ENCODE assay signal across 8 cellular contexts in the genomic region with DNA sequence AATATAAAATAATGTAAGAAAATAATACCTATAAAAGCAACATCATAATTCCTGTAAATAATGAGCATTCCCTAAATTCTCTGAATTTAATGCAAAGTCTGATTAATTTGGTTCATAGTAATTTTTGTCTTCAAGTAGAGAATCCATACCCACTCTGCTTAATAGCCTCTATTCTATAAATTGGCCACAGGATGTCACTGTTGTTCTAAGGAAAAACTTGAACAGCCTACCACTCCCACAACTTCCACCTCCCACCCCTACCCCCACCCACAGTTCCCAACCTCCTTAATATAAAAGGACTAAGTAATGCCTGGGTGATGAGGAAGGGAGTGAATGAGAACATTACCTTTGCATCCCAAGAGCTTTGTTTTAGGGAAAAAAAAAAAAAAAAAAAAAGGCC. TPM values are rescaled to one million over a fixed set of nuclear protein-coding genes. Genes with fewer than 3 reads are reported as not detected.
DNase-seq lines count a peak whose midpoint lies in the region; ATAC-seq and TF ChIP-seq lines count a peak whose summit lies in the region.

No MANE protein-coding gene starts in this region.

- DNase-seq in activated CD8-positive, alpha-beta T cell treated with anti-CD3 and anti-CD28 coated beads for 36 hours, result no peak
- no peak for DNase-seq in activated CD8-positive, alpha-beta T cell treated with anti-CD3 and anti-CD28 coated beads, Interleukin-2, amount 10 ng/mL, durations not matched to agents 7 days and 5 days
- DNase-seq in NCI-H2171 treated with DMSO at 0.1 percent for 48 hours (lab: John Stamatoyannopoulos, UW) (peak; percentile 49), cerebellar cortex (ENCODE audit: low spot score) (peak; percentile 37), midbrain (lab: John Stamatoyannopoulos, UW) (peak; percentile 3)
- DNase-seq in activated T-helper 1 cell treated with anti-CD3 and anti-CD28 coated beads, Interleukin-12 subunit alpha, Interleukin-12 subunit beta, Interleukin-2, Interleukin-4 antibody, amounts not matched to agents 30 ng/mL and 10 ng/mL and 1 ng/mL, durations not matched to agents 14 hours and 24 hours and 36 hours (ENCODE audit: low spot score), result no peak
- DNase-seq in activated CD4-positive, alpha-beta T cell treated with anti-CD3 and anti-CD28 coated beads for 4 hours, result no peak
- DNase-seq in stimulated activated naive CD8-positive, alpha-beta T cell treated with anti-CD3 and anti-CD28 coated beads, Interleukin-15, Interleukin-2, amounts not matched to agents 100 U/mL and 50 U/mL, for 24 hours, result no peak

- H3K9me3 Mint-ChIP-seq in activated CD8-positive, alpha-beta T cell treated with anti-CD3 and anti-CD28 coated beads for 36 hours, result no peaks in the 10 kb centered on the region
- H3K9me3 Mint-ChIP-seq in activated CD8-positive, alpha-beta T cell treated with anti-CD3 and anti-CD28 coated beads, Interleukin-2, amount 10 ng/mL, durations not matched to agents 7 days and 5 days (ENCODE audit: insufficient read depth), result no peaks in the 10 kb centered on the region
- H3K9me3 Mint-ChIP-seq in activated T-helper 1 cell treated with anti-CD3 and anti-CD28 coated beads, Interleukin-12 subunit alpha, Interleukin-12 subunit beta, Interleukin-2, Interleukin-4 antibody, amounts not matched to agents 30 ng/mL and 10 ng/mL and 1 ng/mL, durations not matched to agents 14 hours and 24 hours and 36 hours, result no peaks in the 10 kb centered on the region

- CTCF ChIA-PET in activated CD8-positive, alpha-beta T cell treated with anti-CD3 and anti-CD28 coated beads for 36 hours (lab: Charles Lee), result interaction anchor here (0.8 to 1.5 kb wide), 9 partner anchors 10 to 482 kb away, joined by 3 to 7 read pairs (median 3); partner anchors contain the start of gene BBS5
- CTCF ChIA-PET in activated CD8-positive, alpha-beta T cell treated with anti-CD3 and anti-CD28 coated beads, Interleukin-2, amount 10 ng/mL, durations not matched to agents 7 days and 5 days (lab: Charles Lee), result interaction anchor here (0.6 to 2.2 kb wide), 9 partner anchors 11 to 479 kb away, joined by 3 to 6 read pairs (median 4); no protein-coding TSS in a partner anchor

- intact Hi-C loops in activated CD8-positive, alpha-beta T cell treated with anti-CD3 and anti-CD28 coated beads for 36 hours (cut with micrococcal nuclease), result no loop called here
- intact Hi-C loops in activated T-helper 1 cell treated with anti-CD3 and anti-CD28 coated beads, Interleukin-12 subunit alpha, Interleukin-12 subunit beta, Interleukin-2, Interleukin-4 antibody, amounts not matched to agents 30 ng/mL and 10 ng/mL and 1 ng/mL, durations not matched to agents 14 hours and 24 hours and 36 hours (cut with micrococcal nuclease), result loop anchor here (2.0 kb wide), 2 partner anchors 373 to 477 kb away; partner anchors contain the start of gene METTL5

- H3K27me3 Mint-ChIP-seq in activated CD8-positive, alpha-beta T cell treated with anti-CD3 and anti-CD28 coated beads for 36 hours, result peaks cover 1% of the 10 kb centered on the region
- peaks cover 10% of the 10 kb centered on the region for H3K27me3 Mint-ChIP-seq in activated CD8-positive, alpha-beta T cell treated with anti-CD3 and anti-CD28 coated beads, Interleukin-2, amount 10 ng/mL, durations not matched to agents 7 days and 5 days (ENCODE audit: low read depth)
- H3K27me3 Mint-ChIP-seq in activated T-helper 1 cell treated with anti-CD3 and anti-CD28 coated beads, Interleukin-12 subunit alpha, Interleukin-12 subunit beta, Interleukin-2, Interleukin-4 antibody, amounts not matched to agents 30 ng/mL and 10 ng/mL and 1 ng/mL, durations not matched to agents 14 hours and 24 hours and 36 hours (ENCODE audit: insufficient read depth), result peaks cover under 1% of the 10 kb centered on the region

- H3K4me3 Mint-ChIP-seq in activated CD8-positive, alpha-beta T cell treated with anti-CD3 and anti-CD28 coated beads for 36 hours, result no peak overlapping the region
- H3K4me3 Mint-ChIP-seq in activated CD8-positive, alpha-beta T cell treated with anti-CD3 and anti-CD28 coated beads, Interleukin-2, amount 10 ng/mL, durations not matched to agents 7 days and 5 days, result no peak overlapping the region
- no peak overlapping the region for H3K4me3 Mint-ChIP-seq in activated T-helper 1 cell treated with anti-CD3 and anti-CD28 coated beads, Interleukin-12 subunit alpha, Interleukin-12 subunit beta, Interleukin-2, Interleukin-4 antibody, amounts not matched to agents 30 ng/mL and 10 ng/mL and 1 ng/mL, durations not matched to agents 14 hours and 24 hours and 36 hours

- POLR2A ChIA-PET in activated CD8-positive, alpha-beta T cell treated with anti-CD3 and anti-CD28 coated beads for 36 hours (lab: Charles Lee), result no interaction called here
- POLR2A ChIA-PET in activated CD8-positive, alpha-beta T cell treated with anti-CD3 and anti-CD28 coated beads, Interleukin-2, amount 10 ng/mL, durations not matched to agents 7 days and 5 days (lab: Charles Lee), result no interaction called here

- ATAC-seq in activated CD8-positive, alpha-beta T cell treated with anti-CD3 and anti-CD28 coated beads for 36 hours, result peak; percentile 47
- ATAC-seq in activated CD8-positive, alpha-beta T cell treated with anti-CD3 and anti-CD28 coated beads, Interleukin-2, amount 10 ng/mL, durations not matched to agents 7 days and 5 days, result no peak
- no peak for ATAC-seq in stimulated activated naive CD8-positive, alpha-beta T cell treated with anti-CD3 and anti-CD28 coated beads, Interleukin-15, Interleukin-2, amounts not matched to agents 100 U/mL and 50 U/mL, for 24 hours

- peak; percentile 48 for TF ChIP-seq CTCF in activated CD8-positive, alpha-beta T cell treated with anti-CD3 and anti-CD28 coated beads for 36 hours (IDR thresholded peaks at IDR 0.05)

- no peaks in the 10 kb centered on the region for H3K36me3 Mint-ChIP-seq in activated CD8-positive, alpha-beta T cell treated with anti-CD3 and anti-CD28 coated beads for 36 hours (ENCODE audit: low read depth)
- no peaks in the 10 kb centered on the region for H3K36me3 Mint-ChIP-seq in activated CD8-positive, alpha-beta T cell treated with anti-CD3 and anti-CD28 coated beads, Interleukin-2, amount 10 ng/mL, durations not matched to agents 7 days and 5 days (ENCODE audit: low read depth)
- no peaks in the 10 kb centered on the region for H3K36me3 Mint-ChIP-seq in activated T-helper 1 cell treated with anti-CD3 and anti-CD28 coated beads, Interleukin-12 subunit alpha, Interleukin-12 subunit beta, Interleukin-2, Interleukin-4 antibody, amounts not matched to agents 30 ng/mL and 10 ng/mL and 1 ng/mL, durations not matched to agents 14 hours and 24 hours and 36 hours (ENCODE audit: low read depth)

- H3K4me1 Mint-ChIP-seq in activated CD8-positive, alpha-beta T cell treated with anti-CD3 and anti-CD28 coated beads for 36 hours (ENCODE audit: low read depth), result no peaks in the 10 kb centered on the region
- H3K4me1 Mint-ChIP-seq in activated CD8-positive, alpha-beta T cell treated with anti-CD3 and anti-CD28 coated beads, Interleukin-2, amount 10 ng/mL, durations not matched to agents 7 days and 5 days (ENCODE audit: low read depth), result no peaks in the 10 kb centered on the region
- no peaks in the 10 kb centered on the region for H3K4me1 Mint-ChIP-seq in activated T-helper 1 cell treated with anti-CD3 and anti-CD28 coated beads, Interleukin-12 subunit alpha, Interleukin-12 subunit beta, Interleukin-2, Interleukin-4 antibody, amounts not matched to agents 30 ng/mL and 10 ng/mL and 1 ng/mL, durations not matched to agents 14 hours and 24 hours and 36 hours (ENCODE audit: low read depth)

- no peak overlapping the region for H3K27ac Mint-ChIP-seq in activated CD8-positive, alpha-beta T cell treated with anti-CD3 and anti-CD28 coated beads for 36 hours
- no peak overlapping the region for H3K27ac Mint-ChIP-seq in activated CD8-positive, alpha-beta T cell treated with anti-CD3 and anti-CD28 coated beads, Interleukin-2, amount 10 ng/mL, durations not matched to agents 7 days and 5 days
- H3K27ac Mint-ChIP-seq in activated T-helper 1 cell treated with anti-CD3 and anti-CD28 coated beads, Interleukin-12 subunit alpha, Interleukin-12 subunit beta, Interleukin-2, Interleukin-4 antibody, amounts not matched to agents 30 ng/mL and 10 ng/mL and 1 ng/mL, durations not matched to agents 14 hours and 24 hours and 36 hours, result no peak overlapping the region

RNA-seq across cellular contexts. Expression of gene BBS5, which starts 27.2 kb away (rescaled TPM):
- total RNA-seq in activated CD8-positive, alpha-beta T cell treated with anti-CD3 and anti-CD28 coated beads for 36 hours, result 1 to 10 TPM; 2.6 to 3.2 TPM
- 1 to 10 TPM; 1.9 to 2.2 TPM for total RNA-seq in activated CD8-positive, alpha-beta T cell treated with anti-CD3 and anti-CD28 coated beads, Interleukin-2, amount 10 ng/mL, durations not matched to agents 7 days and 5 days
- 3.3 and 3.6 TPM in 2 replicates for total RNA-seq in activated T-helper 1 cell treated with anti-CD3 and anti-CD28 coated beads, Interleukin-12 subunit alpha, Interleukin-12 subunit beta, Interleukin-2, Interleukin-4 antibody, amounts not matched to agents 30 ng/mL and 10 ng/mL and 1 ng/mL, durations not matched to agents 14 hours and 24 hours and 36 hours

RNA-seq across cellular contexts. Expression of gene KLHL41, which starts 57.4 kb away (rescaled TPM):
- total RNA-seq in activated CD8-positive, alpha-beta T cell treated with anti-CD3 and anti-CD28 coated beads for 36 hours, result under 1 TPM in 1 of 2 experiments, not detected in 1; 0.34 TPM
- not detected for total RNA-seq in activated CD8-positive, alpha-beta T cell treated with anti-CD3 and anti-CD28 coated beads, Interleukin-2, amount 10 ng/mL, durations not matched to agents 7 days and 5 days
- total RNA-seq in activated T-helper 1 cell treated with anti-CD3 and anti-CD28 coated beads, Interleukin-12 subunit alpha, Interleukin-12 subunit beta, Interleukin-2, Interleukin-4 antibody, amounts not matched to agents 30 ng/mL and 10 ng/mL and 1 ng/mL, durations not matched to agents 14 hours and 24 hours and 36 hours, result not detected in 2 replicates

Comparison
In these comparisons a context has a peak if more than half of its experiments do, and no peak if none do; other contexts are left out.
1. DNase-seq: peak in NCI-H2171 treated with DMSO at 0.1 percent for 48 hours (single experiment), cerebellar cortex (single experiment) and midbrain (single experiment); none in activated CD8-positive, alpha-beta T cell treated with anti-CD3 and anti-CD28 coated beads for 36 hours (single experiment), activated CD8-positive, alpha-beta T cell treated with anti-CD3 and anti-CD28 coated beads, Interleukin-2, amount 10 ng/mL, durations not matched to agents 7 days and 5 days (single experiment), activated T-helper 1 cell treated with anti-CD3 and anti-CD28 coated beads, Interleukin-12 subunit alpha, Interleukin-12 subunit beta, Interleukin-2, Interleukin-4 antibody, amounts not matched to agents 30 ng/mL and 10 ng/mL and 1 ng/mL, durations not matched to agents 14 hours and 24 hours and 36 hours (single experiment), activated CD4-positive, alpha-beta T cell treated with anti-CD3 and anti-CD28 coated beads for 4 hours (0 of 2) and stimulated activated naive CD8-positive, alpha-beta T cell treated with anti-CD3 and anti-CD28 coated beads, Interleukin-15, Interleukin-2, amounts not matched to agents 100 U/mL and 50 U/mL, for 24 hours (single experiment).